11 cellular contexts compared by ENCODE assay signal in genomic region chr2:12606472-12607000, GRCh38.
DNase-seq lines count a peak whose midpoint lies in the region; ATAC-seq and TF ChIP-seq lines count a peak whose summit lies in the region.
"Had no signal": no experiment of that assay in that cellular context is flagged by ENCODE, and none has a peak within 500 bp of the region (broad histone marks: within the 10 kb centered on the region; RNA-seq: fewer than 3 reads in every experiment).

No MANE protein-coding gene starts in this region.

- no peak overlapping the region for H3K23ac ChIP-seq in mesenchymal stem cell (ENCODE audit: low read length in 2 of 2)

- no peak overlapping the region for H2BK120ac ChIP-seq in mesenchymal stem cell (ENCODE audit: low read depth, low read length)

- H3K4me3 ChIP-seq in AG09309 (ENCODE audit: control insufficient read depth, low read depth, low read length) (no peak overlapping the region), Loucy (ENCODE audit: low read length, poor library complexity, severe bottlenecking) (no peak overlapping the region), cardiac fibroblast (replicated peaks in 1 of 2; ENCODE audit: low read depth in 2 of 2, low read length in 2 of 2) (no peak overlapping the region), mesenchymal stem cell (ENCODE audit: insufficient read depth in 1 of 2, low read depth in 1 of 2, low read length in 2 of 2) (peak overlapping the region in 1 of 2 experiments; percentile 55), aorta (ENCODE audit: low read length in 2 of 2) (no peak overlapping the region)
- H3K4me3 ChIP-seq: stomach had no signal

- H3K4me1 ChIP-seq in Loucy (ENCODE audit: insufficient read depth, low read length, poor library complexity, severe bottlenecking) (peaks cover 11% of the 10 kb centered on the region), mesenchymal stem cell (ENCODE audit: control insufficient read depth, insufficient read depth, low read depth, low read length) (peaks cover 2% of the 10 kb centered on the region), aorta (ENCODE audit: control insufficient read depth in 1 of 2, insufficient read depth in 2 of 2, low read length in 2 of 2) (no peaks in the 10 kb centered on the region)
- H3K4me1 ChIP-seq: Caco-2 had no signal

- 17% methylated on average over 5 of the region's 5 CpGs for WGBS in mesenchymal stem cell
- 6 to 9% methylated on average over 5 of the region's 5 CpGs for WGBS in aorta, 2 donors

- no peaks in the 10 kb centered on the region for H3K79me2 ChIP-seq in Loucy (ENCODE audit: insufficient read depth, low read length)

- H3K4me3 Mint-ChIP-seq in activated T-cell treated with anti-CD3 and anti-CD28 coated beads, Interleukin-2, amount 50 U/mL, for 72 hours, result no peak overlapping the region

- H3K4ac ChIP-seq in mesenchymal stem cell (ENCODE audit: low read depth in 1 of 2, low read length in 2 of 2), result no peak overlapping the region

- no peak overlapping the region for H3K9ac ChIP-seq in Loucy (ENCODE audit: low read depth, low read length, poor library complexity, severe bottlenecking)
- H3K9ac ChIP-seq in mesenchymal stem cell (ENCODE audit: low read length), result peak overlapping the region; percentile 54

- peaks cover 2 to 6% of the 10 kb centered on the region in 2 donors for H3K9me3 Mint-ChIP-seq in activated T-cell treated with anti-CD3 and anti-CD28 coated beads, Interleukin-2, amount 50 U/mL, for 72 hours

- H2AFZ ChIP-seq in Loucy (ENCODE audit: low read length) (peak overlapping the region; percentile 64; the same call in 1 of the 2 replicates), mesenchymal stem cell (ENCODE audit: low read depth, low read length) (peak overlapping the region; percentile 3)

- TF ChIP-seq CTCF in AG09309 (IDR thresholded peaks at IDR 0.05; ENCODE audit: control insufficient read depth, insufficient read depth, low read depth, low read length, missing control alignments) (peak; percentile 16), Loucy (conservative IDR thresholded peaks at IDR 0.05; ENCODE audit: low read length) (peak; percentile 57), cardiac fibroblast (IDR thresholded peaks at IDR 0.05; ENCODE audit: low read depth, low read length) (peak; percentile 24)

- no peaks in the 10 kb centered on the region for H4K20me1 ChIP-seq in Loucy (ENCODE audit: insufficient read depth, low read length, poor library complexity, severe bottlenecking)

- no peak overlapping the region for H3K14ac ChIP-seq in mesenchymal stem cell (ENCODE audit: low read length in 2 of 2)

- ATAC-seq in activated T-cell treated with anti-CD3 and anti-CD28 coated beads, Interleukin-2, amount 50 U/mL, for 72 hours (replicated peaks in 1 of 2), result no peak
- no peak for ATAC-seq in aorta (ENCODE audit: low FRiP score)

- intact Hi-C loops in aorta (cut with DNase I), result no loop called here

- no peaks in the 10 kb centered on the region for H3K9me3 ChIP-seq in Loucy (ENCODE audit: insufficient read depth, low read depth, low read length)
- no peaks in the 10 kb centered on the region for H3K9me3 ChIP-seq in mesenchymal stem cell (ENCODE audit: control insufficient read depth, low read length)
- no peaks in the 10 kb centered on the region for H3K9me3 ChIP-seq in aorta (ENCODE audit: control insufficient read depth, low read length)
- H3K9me3 ChIP-seq: Caco-2, stomach had no signal

- H3K36me3 ChIP-seq in Loucy (ENCODE audit: insufficient read depth, low read length) (no peaks in the 10 kb centered on the region), mesenchymal stem cell (ENCODE audit: control insufficient read depth in 1 of 2, insufficient read depth in 2 of 2, low read depth in 1 of 2, low read length in 2 of 2) (no peaks in the 10 kb centered on the region), aorta (ENCODE audit: control insufficient read depth in 1 of 2, insufficient read depth in 2 of 2, low read length in 1 of 2) (no peaks in the 10 kb centered on the region)
- H3K36me3 ChIP-seq: stomach had no signal

- no peak overlapping the region for H4K8ac ChIP-seq in mesenchymal stem cell (ENCODE audit: low read length)

- H3K27ac ChIP-seq in mesenchymal stem cell (ENCODE audit: low read length, poor library complexity, severe bottlenecking) (no peak overlapping the region), aorta (ENCODE audit: low read depth in 1 of 2, low read length in 2 of 2) (no peak overlapping the region)
- H3K27ac ChIP-seq: stomach had no signal

- H3K27ac Mint-ChIP-seq in activated T-cell treated with anti-CD3 and anti-CD28 coated beads, Interleukin-2, amount 50 U/mL, for 72 hours, result no peak overlapping the region

- no peak overlapping the region for H3K4me2 ChIP-seq in Loucy (ENCODE audit: low read depth, low read length, poor library complexity, severe bottlenecking)
- H3K4me2 ChIP-seq in mesenchymal stem cell (ENCODE audit: low read length, poor library complexity, severe bottlenecking), result no peak overlapping the region

- no peaks in the 10 kb centered on the region for H3K27me3 Mint-ChIP-seq in activated T-cell treated with anti-CD3 and anti-CD28 coated beads, Interleukin-2, amount 50 U/mL, for 72 hours (ENCODE audit: low read depth)

- peak overlapping the region in 1 of 2 experiments; percentile 57 for H3K18ac ChIP-seq in mesenchymal stem cell (ENCODE audit: low read depth in 1 of 2, low read length in 2 of 2)

- no peaks in the 10 kb centered on the region for H3K79me1 ChIP-seq in mesenchymal stem cell (replicated peaks; ENCODE audit: low read length, poor library complexity, severe bottlenecking)

- no peaks in the 10 kb centered on the region for H3K9me2 ChIP-seq in Loucy (replicated peaks; ENCODE audit: low read depth, low read length)

- DNase-seq in AG09309 (ENCODE audit: low read depth), result no peak
- peak; percentile 50 to 56 for DNase-seq in cardiac fibroblast (ENCODE audit: low read depth in 2 of 2)
- DNase-seq in mesenchymal stem cell, result peak; percentile 45
- no peak for DNase-seq in HK-2 (ENCODE audit: unreplicated experiment)
- DNase-seq in activated T-cell treated with anti-CD3 and anti-CD28 coated beads, Interleukin-2, amount 50 U/mL, for 72 hours, result no peak
- DNase-seq in aorta, result no peak
- DNase-seq in LoVo (ENCODE audit: low spot score), result no peak
- DNase-seq: activated CD4-positive, alpha-beta T cell treated with anti-CD3 and anti-CD28 coated beads, Interleukin-2, amount 50 U/mL, for 4 hours; stomach had no signal

- peaks cover 1 to 5% of the 10 kb centered on the region in 2 donors for H3K36me3 Mint-ChIP-seq in activated T-cell treated with anti-CD3 and anti-CD28 coated beads, Interleukin-2, amount 50 U/mL, for 72 hours (ENCODE audit: insufficient read depth in 2 of 2)

- no peak overlapping the region for H2BK15ac ChIP-seq in mesenchymal stem cell (ENCODE audit: low read depth, poor library complexity, severe bottlenecking)

- H2BK12ac ChIP-seq in mesenchymal stem cell (ENCODE audit: low read length in 2 of 2), result no peak overlapping the region

- no peak overlapping the region for H2AK5ac ChIP-seq in mesenchymal stem cell (ENCODE audit: low read length, severe bottlenecking)

- H4K91ac ChIP-seq in mesenchymal stem cell (ENCODE audit: low read length), result no peak overlapping the region

- H3F3A ChIP-seq in Loucy (ENCODE audit: low read depth), result no peaks in the 10 kb centered on the region

- no peak overlapping the region for H2BK5ac ChIP-seq in mesenchymal stem cell (ENCODE audit: low read depth, low read length, poor library complexity, severe bottlenecking)

- H3K4me1 Mint-ChIP-seq in activated T-cell treated with anti-CD3 and anti-CD28 coated beads, Interleukin-2, amount 50 U/mL, for 72 hours (ENCODE audit: low read depth), result peaks cover 15% of the 10 kb centered on the region

- H3K27me3 ChIP-seq in Loucy (ENCODE audit: insufficient read depth, low read length, poor library complexity, severe bottlenecking) (no peaks in the 10 kb centered on the region), mesenchymal stem cell (ENCODE audit: control insufficient read depth in 1 of 2, insufficient read depth in 1 of 2, low read length in 2 of 2) (no peaks in the 10 kb centered on the region), aorta (ENCODE audit: control insufficient read depth in 1 of 2, insufficient read depth in 2 of 2, low read length in 1 of 2) (no peaks in the 10 kb centered on the region)
- H3K27me3 ChIP-seq: stomach had no signal

Comparison
In these comparisons a context has a peak if more than half of its experiments do, and no peak if none do; other contexts are left out.
1. DNase-seq: peak in cardiac fibroblast (2 of 2) and mesenchymal stem cell (single experiment); none in AG09309 (single experiment), HK-2 (single experiment), activated T-cell treated with anti-CD3 and anti-CD28 coated beads, Interleukin-2, amount 50 U/mL, for 72 hours (0 of 2), aorta (0 of 2) and LoVo (single experiment).
2. Peak in every context shown above with its lines, with median percentiles within 50 percentile points of each other: CTCF ChIP-seq.